ENCODE assay signal across 12 cellular contexts in the genomic region with DNA sequence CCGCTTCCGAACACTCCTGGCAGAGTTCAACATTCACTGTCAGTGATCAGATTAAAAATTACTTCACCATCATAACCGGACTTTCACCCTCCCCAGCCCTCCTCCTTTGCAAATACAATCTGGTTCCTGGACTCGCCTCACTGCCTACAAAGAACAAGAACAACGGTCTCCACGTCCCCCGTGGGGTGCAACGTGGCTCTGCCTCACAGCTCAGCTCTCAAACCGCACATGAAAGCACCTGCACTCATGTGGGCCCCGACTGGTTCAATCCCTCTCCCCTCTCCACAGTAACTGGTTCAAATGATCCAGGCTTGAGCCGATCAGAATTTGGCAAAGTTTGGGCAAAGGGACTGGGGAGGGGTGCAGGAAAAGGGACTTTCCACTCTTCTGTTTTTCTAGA. TPM values are rescaled to one million over a fixed set of nuclear protein-coding genes. Genes with fewer than 3 reads are reported as not detected.
A peak's percentile ranks its signal among the peaks of the same experiment; 100 is the strongest.
DNase-seq lines count a peak whose midpoint lies in the region; ATAC-seq and TF ChIP-seq lines count a peak whose summit lies in the region.
"Had no signal": no experiment of that assay in that cellular context is flagged by ENCODE, and none has a peak within 500 bp of the region (broad histone marks: within the 10 kb centered on the region; RNA-seq: fewer than 3 reads in every experiment).

No MANE protein-coding gene starts in this region.

- peak overlapping the region in 2 of 10 experiments; percentile 27 to 29; a peak in 1 of 20 replicates for H3K4me3 ChIP-seq in BLaER1 treated with 17β-estradiol and CSF1 and Interleukin-3, amounts not matched to agents 10 nM and 100 nM
- H3K4me3 ChIP-seq in heart left ventricle (no peak overlapping the region), prostate gland (no peak overlapping the region), PC-3 (ENCODE audit: low read length) (no peak overlapping the region)

- TF ChIP-seq CTCF in heart left ventricle (IDR thresholded peaks at IDR 0.05) (no peak), prostate gland (IDR thresholded peaks at IDR 0.05) (no peak), PC-3 (conservative IDR thresholded peaks at IDR 0.05; ENCODE audit: low read depth, low read length) (no peak)

- peaks cover 0 to 51% (median 20%) of the 10 kb centered on the region in 11 experiments; a peak in 19 of 22 replicates for H3K36me3 ChIP-seq in BLaER1 treated with 17β-estradiol and CSF1 and Interleukin-3, amounts not matched to agents 10 nM and 100 nM
- H3K36me3 ChIP-seq in heart left ventricle, result peaks cover 0 to 50% (median 34%) of the 10 kb centered on the region in 9 donors
- H3K36me3 ChIP-seq in prostate gland, result peaks cover 0 to 3% of the 10 kb centered on the region in 2 donors
- H3K36me3 ChIP-seq in PC-3 (ENCODE audit: low read depth, low read length), result no peaks in the 10 kb centered on the region

- peak overlapping the region in 7 of 11 experiments; percentile 5 to 59 (median 41); a peak in 5 of 22 replicates for H3K9ac ChIP-seq in BLaER1 treated with 17β-estradiol and CSF1 and Interleukin-3, amounts not matched to agents 10 nM and 100 nM
- H3K9ac ChIP-seq in PC-3 (ENCODE audit: low read length), result no peak overlapping the region

- peak overlapping the region in 9 of 11 experiments; percentile 25 to 68 (median 55); a peak in 15 of 22 replicates for H3K27ac ChIP-seq in BLaER1 treated with 17β-estradiol and CSF1 and Interleukin-3, amounts not matched to agents 10 nM and 100 nM
- H3K27ac ChIP-seq in heart left ventricle, result peak overlapping the region; percentile 42 to 89 (median 70)
- peak overlapping the region; percentile 51 to 63 for H3K27ac ChIP-seq in prostate gland
- no peak overlapping the region for H3K27ac ChIP-seq in PC-3 (ENCODE audit: low read length)

- intact Hi-C loops in heart left ventricle (cut with DNase I) (no loop called here), prostate gland (cut with DNase I) (no loop called here), PC-3 (cut with micrococcal nuclease) (no loop called here)

- H3F3A ChIP-seq in PC-3 (ENCODE audit: low read length, unreplicated experiment), result no peaks in the 10 kb centered on the region

- no peaks in the 10 kb centered on the region for H4K20me1 ChIP-seq in BLaER1 treated with 17β-estradiol and CSF1 and Interleukin-3, amounts not matched to agents 10 nM and 100 nM
- no peaks in the 10 kb centered on the region for H4K20me1 ChIP-seq in PC-3 (ENCODE audit: low read length)

- no peaks in the 10 kb centered on the region for H3K9me2 ChIP-seq in PC-3 (replicated peaks; ENCODE audit: low read length)

- no peak for TF ChIP-seq POLR2A in heart left ventricle (IDR thresholded peaks at IDR 0.05)
- no peak for TF ChIP-seq POLR2A in prostate gland (IDR thresholded peaks at IDR 0.05)

- peak overlapping the region; percentile 61 to 92 (median 80) for H3K4me2 ChIP-seq in BLaER1 treated with 17β-estradiol and CSF1 and Interleukin-3, amounts not matched to agents 10 nM and 100 nM
- no peak overlapping the region for H3K4me2 ChIP-seq in PC-3 (ENCODE audit: low read length)

- no peaks in the 10 kb centered on the region for H3K27me3 ChIP-seq in BLaER1 treated with 17β-estradiol and CSF1 and Interleukin-3, amounts not matched to agents 10 nM and 100 nM
- H3K27me3 ChIP-seq in heart left ventricle, result no peaks in the 10 kb centered on the region
- no peaks in the 10 kb centered on the region for H3K27me3 ChIP-seq in prostate gland (replicated peaks; ENCODE audit: insufficient read depth)
- H3K27me3 ChIP-seq in PC-3 (ENCODE audit: low read length), result no peaks in the 10 kb centered on the region

- ATAC-seq in heart left ventricle, result peak in 3 of 4 donors; percentile 55 to 76 (median 62)
- ATAC-seq in PC-3, result no peak
- ATAC-seq: stimulated activated naive CD8-positive, alpha-beta T cell treated with anti-CD3 and anti-CD28 coated beads, Interleukin-15, amount 100 ng/mL, for 72 hours had no signal

- 46 to 60% (median 52%) methylated on average over 11 of the region's 11 CpGs for WGBS in heart left ventricle, 4 donors
- WGBS in prostate gland, result 42% methylated on average over 11 of the region's 11 CpGs

- H3K79me2 ChIP-seq in PC-3 (ENCODE audit: low read length), result no peaks in the 10 kb centered on the region

- CTCF ChIA-PET in PC-3 (lab: Charles Lee), result no interaction called here

- no TSS peak for BruUV-seq in PC-3 (replicated peaks; lab: Mats Ljungman, UMichigan)

- H3K4me1 ChIP-seq in BLaER1 treated with 17β-estradiol and CSF1 and Interleukin-3, amounts not matched to agents 10 nM and 100 nM, result peaks cover 22 to 47% (median 33%) of the 10 kb centered on the region in 10 experiments
- H3K4me1 ChIP-seq in heart left ventricle (peaks cover 0 to 44% (median 34%) of the 10 kb centered on the region in 12 donors), prostate gland (replicated peaks) (no peaks in the 10 kb centered on the region), PC-3 (ENCODE audit: insufficient read depth, low read length) (no peaks in the 10 kb centered on the region)

- POLR2A ChIA-PET in PC-3 (lab: Charles Lee; ENCODE audit: unreplicated experiment), result no interaction called here

- H3K9me3 ChIP-seq in BLaER1 treated with 17β-estradiol and CSF1 and Interleukin-3, amounts not matched to agents 10 nM and 100 nM (replicated peaks in 1 of 11), result no peaks in the 10 kb centered on the region
- H3K9me3 ChIP-seq in heart left ventricle, result no peaks in the 10 kb centered on the region
- no peaks in the 10 kb centered on the region for H3K9me3 ChIP-seq in prostate gland
- H3K9me3 ChIP-seq in PC-3 (ENCODE audit: low read length), result no peaks in the 10 kb centered on the region

- DNase-seq in HuH-7 (ENCODE audit: low spot score) (peak; percentile 62), heart left ventricle (peak in 1 of 5 donors; percentile 30), prostate gland (ENCODE audit: low spot score) (peak; percentile 35), midbrain (lab: John Stamatoyannopoulos, UW) (no peak), NCI-H524 (lab: John Stamatoyannopoulos, UW) (no peak), PC-3 (no peak)
- no peak for DNase-seq in activated CD4-positive, alpha-beta T cell treated with anti-CD3 and anti-CD28 coated beads, Interleukin-2, amount 50 U/mL, for 4 hours
- DNase-seq: GOT3; OCI-M1; stimulated activated CD4-positive, alpha-beta T cell treated with anti-CD3 and anti-CD28 coated beads, Interleukin-2, amount 100 ng/mL, for 24 hours; stimulated activated naive CD8-positive, alpha-beta T cell treated with anti-CD3 and anti-CD28 coated beads, Interleukin-15, amount 100 ng/mL, for 72 hours had no signal

- H2AFZ ChIP-seq in PC-3 (ENCODE audit: low read length), result no peak overlapping the region

RNA-seq across cellular contexts. Expression of a gene that starts 21.0 kb away (rescaled TPM):
- total RNA-seq in heart left ventricle, result 10 to 100 TPM; 12.0 to 18.6 (median 13.3) TPM
- polyA plus RNA-seq in heart left ventricle, result 10 to 100 TPM in 1 of 2 donors, 1 to 10 TPM in 1; 9.9 to 11.2 TPM
- 10 to 100 TPM; 16.6 to 24.5 TPM for total RNA-seq in prostate gland
- 5.4 and 6.6 TPM in 2 replicates for total RNA-seq in PC-3 (2014; rRNA removed)

RNA-seq across cellular contexts. Expression of a gene that starts 39.3 kb away (rescaled TPM):
- total RNA-seq in heart left ventricle (10 to 100 TPM; 28.7 to 47.2 (median 35.5) TPM), prostate gland (10 to 100 TPM; 55.0 to 97.9 TPM), PC-3 (2014; rRNA removed) (47.3 and 52.9 TPM in 2 replicates)
- 10 to 100 TPM in 1 of 2 donors, 1 to 10 TPM in 1; 9.6 to 16.9 TPM for polyA plus RNA-seq in heart left ventricle

Comparison
In these comparisons a context has a peak if more than half of its experiments do, and no peak if none do; other contexts are left out.
1. DNase-seq: peak in HuH-7 (single experiment) and prostate gland (single experiment); none in activated CD4-positive, alpha-beta T cell treated with anti-CD3 and anti-CD28 coated beads, Interleukin-2, amount 50 U/mL, for 4 hours (0 of 2), midbrain (single experiment), NCI-H524 (0 of 2) and PC-3 (single experiment).